1 cellular context compared by ENCODE assay signal in genomic region chr15:44319385-44319784, GRCh38.
TF ChIP-seq lines count a peak whose summit lies in the region.

No MANE protein-coding gene starts in this region.

TF ChIP-seq in GM12878, 131 proteins besides CTCF, POLR2A, EP300 and RAD21 (continued from another document):
- TF ChIP-seq KAT2A (conservative IDR thresholded peaks at IDR 0.05; ENCODE audit: control insufficient read depth, low read depth, low read length) (no peak), NR2F1 (conservative IDR thresholded peaks at IDR 0.05) (no peak), FOXK2 (IDR thresholded peaks at IDR 0.05) (no peak), BCLAF1 (IDR thresholded peaks at IDR 0.05) (no peak), KDM1A (IDR thresholded peaks at IDR 0.05; ENCODE audit: borderline replicate concordance) (no peak), CHD1 (IDR thresholded peaks at IDR 0.05; ENCODE audit: low read depth, low read length) (no peak), YBX1 (IDR thresholded peaks at IDR 0.05) (no peak), KLF5 (IDR thresholded peaks at IDR 0.05; ENCODE audit: partially characterized antibody) (no peak), MTA2 (IDR thresholded peaks at IDR 0.05; ENCODE audit: low read depth) (no peak), IKZF1 (conservative IDR thresholded peaks at IDR 0.05) (peak; percentile 61; the same call in 1 of the 2 replicates), E2F8 (IDR thresholded peaks at IDR 0.05; ENCODE audit: low read depth, partially characterized antibody) (no peak), E4F1 (IDR thresholded peaks at IDR 0.05; ENCODE audit: borderline replicate concordance, partially characterized antibody) (no peak), NR2C2 (IDR thresholded peaks at IDR 0.05; ENCODE audit: borderline replicate concordance, control insufficient read depth, insufficient read length, low read depth) (no peak), SMAD1 (IDR thresholded peaks at IDR 0.05; ENCODE audit: low read depth, partially characterized antibody) (no peak), TAF1 (IDR thresholded peaks at IDR 0.05; ENCODE audit: borderline replicate concordance, low read depth, low read length) (0 out of 2 replicates have a peak, but pooled peaks have one; percentile 10), NKRF (conservative IDR thresholded peaks at IDR 0.05) (no peak), HDGF (IDR thresholded peaks at IDR 0.05) (peak; percentile 78), IKZF2 (IDR thresholded peaks at IDR 0.05) (peak; percentile 73 to 86; a peak in 3 of 4 replicates)
